In the genomic region with DNA sequence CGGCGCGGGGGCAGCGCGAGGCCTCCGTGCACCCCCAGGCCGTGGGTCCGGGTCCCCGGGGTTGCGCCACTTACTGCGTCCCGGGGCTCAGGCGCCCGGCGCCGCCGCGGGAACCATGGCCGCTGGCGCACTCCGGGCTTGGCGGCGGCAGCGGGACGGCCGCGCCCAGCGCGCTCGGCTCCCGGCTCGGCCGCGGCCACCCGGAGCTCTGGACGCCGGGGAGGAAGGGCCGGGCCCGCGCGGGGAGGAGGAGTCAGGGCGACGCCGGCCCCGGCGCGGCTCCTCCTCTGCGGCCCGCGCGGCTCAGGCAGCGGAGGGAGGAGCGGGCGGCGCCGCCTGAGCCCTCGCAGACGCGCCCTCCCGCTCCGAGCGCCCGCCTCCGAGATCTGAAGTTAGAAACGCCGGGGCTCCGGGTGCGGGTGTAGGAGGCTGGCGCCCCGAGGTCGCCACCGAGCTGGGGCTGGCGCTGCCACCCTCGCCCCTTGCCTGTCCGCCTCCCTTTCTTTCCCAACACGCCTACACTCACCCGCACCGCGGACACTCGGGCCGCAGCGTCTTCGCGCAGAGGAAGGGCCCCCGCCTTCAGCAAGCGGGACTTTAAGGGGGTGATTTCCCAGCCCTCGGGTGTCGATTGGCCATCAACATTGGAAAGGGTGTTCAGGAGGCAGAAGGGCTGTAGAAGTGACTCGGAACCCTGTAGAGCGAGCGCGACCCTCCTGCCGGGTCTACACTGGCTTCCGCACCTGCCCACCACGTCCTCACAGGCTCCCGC, we compare ENCODE assay signal across 1 cellular context.
A peak's percentile ranks its signal among the peaks of the same experiment; 100 is the strongest.
TF ChIP-seq lines count a peak whose summit lies in the region.

Gene NIN (minus strand): TSS at position 231 of the 772 bp plus-strand sequence. CDS start 9,106 bp downstream, outside the sequence.

TF ChIP-seq in GM12878, 131 proteins besides CTCF, POLR2A, EP300 and RAD21 (continued from another document and continues in another):
- 0 out of 2 replicates have a peak, but pooled peaks have one; percentile 26 for TF ChIP-seq BCLAF1 (IDR thresholded peaks at IDR 0.05)
- TF ChIP-seq BCL11A (IDR thresholded peaks at IDR 0.05; ENCODE audit: low read depth, low read length), result no peak
- TF ChIP-seq RBBP5 (conservative IDR thresholded peaks at IDR 0.05), result no peak
- TF ChIP-seq ZNF687 (IDR thresholded peaks at IDR 0.05), result 0 out of 2 replicates have a peak, but pooled peaks have one; percentile 43
- TF ChIP-seq TCF3 (IDR thresholded peaks at IDR 0.05; ENCODE audit: borderline replicate concordance, insufficient read depth, low read depth, low read length), result no peak
- TF ChIP-seq PRDM15 (CRISPR knock-in tag; IDR thresholded peaks at IDR 0.05), result no peak
- TF ChIP-seq CBFB (IDR thresholded peaks at IDR 0.05; ENCODE audit: low read depth), result peak; percentile 52; the same call in 1 of the 2 replicates
- no peak for TF ChIP-seq GABPA (IDR thresholded peaks at IDR 0.05; ENCODE audit: low read depth)
- no peak for TF ChIP-seq KLF5 (IDR thresholded peaks at IDR 0.05; ENCODE audit: partially characterized antibody)
- TF ChIP-seq SMC3 (IDR thresholded peaks at IDR 0.05; ENCODE audit: borderline replicate concordance, low read length), result no peak
- TF ChIP-seq JUNB (IDR thresholded peaks at IDR 0.05), result no peak
- TF ChIP-seq NFXL1 (IDR thresholded peaks at IDR 0.05; ENCODE audit: borderline replicate concordance), result no peak
- TF ChIP-seq, protein P1, sequence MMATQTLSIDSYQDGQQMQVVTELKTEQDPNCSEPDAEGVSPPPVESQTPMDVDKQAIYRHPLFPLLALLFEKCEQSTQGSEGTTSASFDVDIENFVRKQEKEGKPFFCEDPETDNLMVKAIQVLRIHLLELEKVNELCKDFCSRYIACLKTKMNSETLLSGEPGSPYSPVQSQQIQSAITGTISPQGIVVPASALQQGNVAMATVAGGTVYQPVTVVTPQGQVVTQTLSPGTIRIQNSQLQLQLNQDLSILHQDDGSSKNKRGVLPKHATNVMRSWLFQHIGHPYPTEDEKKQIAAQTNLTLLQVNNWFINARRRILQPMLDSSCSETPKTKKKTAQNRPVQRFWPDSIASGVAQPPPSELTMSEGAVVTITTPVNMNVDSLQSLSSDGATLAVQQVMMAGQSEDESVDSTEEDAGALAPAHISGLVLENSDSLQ (IDR thresholded peaks at IDR 0.05), result no peak
- peak; percentile 82 for TF ChIP-seq IKZF1 (conservative IDR thresholded peaks at IDR 0.05)
- no peak for TF ChIP-seq CHD4 (IDR thresholded peaks at IDR 0.05)
- TF ChIP-seq PML (IDR thresholded peaks at IDR 0.05; ENCODE audit: low read length), result no peak; the same call in 1 of the 2 replicates
- TF ChIP-seq BACH1 (IDR thresholded peaks at IDR 0.05; ENCODE audit: borderline replicate concordance), result peak; percentile 71
- TF ChIP-seq POLR2AphosphoS2 (IDR thresholded peaks at IDR 0.05; ENCODE audit: low read depth, low read length), result no peak
- TF ChIP-seq MEF2A (IDR thresholded peaks at IDR 0.05; ENCODE audit: insufficient read depth, low read depth, low read length), result 0 out of 2 replicates have a peak, but pooled peaks have one; percentile 4
- peak; percentile 90 for TF ChIP-seq NBN (IDR thresholded peaks at IDR 0.05)
- TF ChIP-seq HDAC6 (IDR thresholded peaks at IDR 0.05; ENCODE audit: unreplicated experiment), result no peak
- peak; percentile 62; the same call in 1 of the 2 replicates for TF ChIP-seq RELB (IDR thresholded peaks at IDR 0.05; ENCODE audit: low read depth)
- TF ChIP-seq BHLHE40 (IDR thresholded peaks at IDR 0.05; ENCODE audit: borderline replicate concordance in 1 of 2, low read depth in 2 of 2, low read length in 1 of 2), result peak in 1 of 2 experiments; percentile 54; a peak in 2 of 4 replicates
- TF ChIP-seq EED (IDR thresholded peaks at IDR 0.05; ENCODE audit: low read depth), result no peak; the same call in 1 of the 2 replicates
- no peak for TF ChIP-seq CREB1 (IDR thresholded peaks at IDR 0.05; ENCODE audit: low read depth)
- no peak for TF ChIP-seq FOXK2 (IDR thresholded peaks at IDR 0.05)
- no peak for TF ChIP-seq SREBF1 (IDR thresholded peaks at IDR 0.05; ENCODE audit: low read length)
- no peak for TF ChIP-seq TCF12 (IDR thresholded peaks at IDR 0.05; ENCODE audit: low read depth, low read length)
- TF ChIP-seq ZNF207 (IDR thresholded peaks at IDR 0.05; ENCODE audit: borderline replicate concordance), result no peak
- no peak for TF ChIP-seq ZNF384 (IDR thresholded peaks at IDR 0.05; ENCODE audit: borderline replicate concordance, low read depth, low read length)
- TF ChIP-seq NR2F1 (conservative IDR thresholded peaks at IDR 0.05), result peak; percentile 26; the same call in 1 of the 2 replicates
- TF ChIP-seq SRF (IDR thresholded peaks at IDR 0.05; ENCODE audit: low read depth in 2 of 2, low read length in 2 of 2), result no peak
- no peak for TF ChIP-seq CEBPB (IDR thresholded peaks at IDR 0.05; ENCODE audit: borderline replicate concordance in 1 of 2, low read depth in 2 of 2, low read length in 2 of 2)
- TF ChIP-seq, protein P2, sequence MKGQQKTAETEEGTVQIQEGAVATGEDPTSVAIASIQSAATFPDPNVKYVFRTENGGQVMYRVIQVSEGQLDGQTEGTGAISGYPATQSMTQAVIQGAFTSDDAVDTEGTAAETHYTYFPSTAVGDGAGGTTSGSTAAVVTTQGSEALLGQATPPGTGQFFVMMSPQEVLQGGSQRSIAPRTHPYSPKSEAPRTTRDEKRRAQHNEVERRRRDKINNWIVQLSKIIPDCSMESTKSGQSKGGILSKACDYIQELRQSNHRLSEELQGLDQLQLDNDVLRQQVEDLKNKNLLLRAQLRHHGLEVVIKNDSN (IDR thresholded peaks at IDR 0.05; ENCODE audit: borderline replicate concordance, extremely low read length, insufficient read depth, low read depth, low read length), result no peak
- no peak for TF ChIP-seq ASH2L (IDR thresholded peaks at IDR 0.05; ENCODE audit: borderline replicate concordance, low read depth)
- no peak for TF ChIP-seq NRF1 (conservative IDR thresholded peaks at IDR 0.05; ENCODE audit: low read depth, low read length)
- TF ChIP-seq SMAD5 (IDR thresholded peaks at IDR 0.05; ENCODE audit: low read depth), result no peak; the same call in 1 of the 2 replicates
- TF ChIP-seq SUPT20H (IDR thresholded peaks at IDR 0.05; ENCODE audit: borderline replicate concordance, control insufficient read depth, low read depth, low read length), result no peak
- TF ChIP-seq CHD2 (IDR thresholded peaks at IDR 0.05; ENCODE audit: borderline replicate concordance, low read depth, low read length), result no peak
- TF ChIP-seq POU2F2 (IDR thresholded peaks at IDR 0.05; ENCODE audit: borderline replicate concordance, low read depth, low read length), result no peak; the same call in 2 of the 3 replicates
- TF ChIP-seq MLLT1 (IDR thresholded peaks at IDR 0.05), result peak; percentile 67; the same call in 1 of the 2 replicates
- TF ChIP-seq SIX5 (IDR thresholded peaks at IDR 0.05; ENCODE audit: low read depth, low read length, severe bottlenecking), result no peak
- no peak for TF ChIP-seq ZBED1 (IDR thresholded peaks at IDR 0.05; ENCODE audit: borderline replicate concordance)
- TF ChIP-seq, protein P3, sequence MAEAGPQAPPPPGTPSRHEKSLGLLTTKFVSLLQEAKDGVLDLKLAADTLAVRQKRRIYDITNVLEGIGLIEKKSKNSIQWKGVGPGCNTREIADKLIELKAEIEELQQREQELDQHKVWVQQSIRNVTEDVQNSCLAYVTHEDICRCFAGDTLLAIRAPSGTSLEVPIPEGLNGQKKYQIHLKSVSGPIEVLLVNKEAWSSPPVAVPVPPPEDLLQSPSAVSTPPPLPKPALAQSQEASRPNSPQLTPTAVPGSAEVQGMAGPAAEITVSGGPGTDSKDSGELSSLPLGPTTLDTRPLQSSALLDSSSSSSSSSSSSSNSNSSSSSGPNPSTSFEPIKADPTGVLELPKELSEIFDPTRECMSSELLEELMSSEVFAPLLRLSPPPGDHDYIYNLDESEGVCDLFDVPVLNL (IDR thresholded peaks at IDR 0.05; ENCODE audit: low read depth, low read length), result no peak
